8 cellular contexts compared by ENCODE assay signal in genomic region chr1:230105754-230106625, GRCh38. TPM values are rescaled to one million over a fixed set of nuclear protein-coding genes. Genes with fewer than 3 reads are reported as not detected.
DNase-seq lines count a peak whose midpoint lies in the region; ATAC-seq, FAIRE-seq and TF ChIP-seq lines count a peak whose summit lies in the region.

No MANE protein-coding gene starts in this region.

- peak overlapping the region; percentile 74 for H3K27ac Mint-ChIP-seq in Caco-2 (ENCODE audit: unreplicated experiment)
- peak overlapping the region; percentile 65 for H3K27ac Mint-ChIP-seq in stimulated activated memory B cell treated with anti-CD40 and anti-IgM and Interleukin-4, amounts not matched to agents 10 μg/mL and 1 μg/mL and 100 μg/mL, for 72 hours

- FAIRE-seq in H54 (lab: Jason Lieb, UNC): no peak

- TF ChIP-seq POLR2A in H54 (IDR thresholded peaks at IDR 0.05; ENCODE audit: low read depth, low read length) (no peak), esophagus muscularis mucosa (IDR thresholded peaks at IDR 0.05; ENCODE audit: low read depth) (no peak)

- H3K27ac ChIP-seq in PC-3 (ENCODE audit: low read length) (peak overlapping the region; percentile 95), esophagus muscularis mucosa (replicated peaks in 1 of 4) (peak overlapping the region; percentile 82 to 87 (median 83))

- intact Hi-C loops in Caco-2 (cut with micrococcal nuclease; ENCODE audit: unreplicated experiment): loop anchor here (2.0 kb wide), 2 partner anchors 37 to 53 kb away; no protein-coding TSS in a partner anchor
- intact Hi-C loops in PC-3 (cut with micrococcal nuclease): loop anchor here (1.0 to 10.0 kb wide), 3 partner anchors 22 to 199 kb away; no protein-coding TSS in a partner anchor
- intact Hi-C loops in esophagus muscularis mucosa (cut with DNase I): loop anchor here (5.0 kb wide), 2 partner anchors 39 to 86 kb away; partner anchors contain the start of gene GALNT2

- no peaks in the 10 kb centered on the region; the same call in 1 of the 2 replicates for H4K20me1 ChIP-seq in PC-3 (ENCODE audit: low read length)

- peaks cover 82% of the 10 kb centered on the region for H3K79me2 ChIP-seq in PC-3 (ENCODE audit: low read length)

- H3K4me3 Mint-ChIP-seq in Caco-2 (ENCODE audit: unreplicated experiment): no peak overlapping the region
- H3K4me3 Mint-ChIP-seq in stimulated activated memory B cell treated with anti-CD40 and anti-IgM and Interleukin-4, amounts not matched to agents 10 μg/mL and 1 μg/mL and 100 μg/mL, for 72 hours: peak overlapping the region; percentile 9

- no peak overlapping the region for H2AFZ ChIP-seq in PC-3 (ENCODE audit: low read length)

- ATAC-seq in PC-3: peak; percentile 3
- peak; percentile 35 for ATAC-seq in stimulated activated memory B cell treated with anti-CD40 and anti-IgM and Interleukin-4, amounts not matched to agents 10 μg/mL and 1 μg/mL and 100 μg/mL, for 72 hours
- ATAC-seq in GM21423 (IDR thresholded peaks at IDR 0.05; ENCODE audit: unreplicated experiment): no peak
- ATAC-seq in GM21528 (IDR thresholded peaks at IDR 0.05; ENCODE audit: low FRiP score, unreplicated experiment): no peak

- no peaks in the 10 kb centered on the region for H3K27me3 Mint-ChIP-seq in Caco-2 (ENCODE audit: insufficient read depth, unreplicated experiment)
- no peaks in the 10 kb centered on the region for H3K27me3 Mint-ChIP-seq in stimulated activated memory B cell treated with anti-CD40 and anti-IgM and Interleukin-4, amounts not matched to agents 10 μg/mL and 1 μg/mL and 100 μg/mL, for 72 hours

- H3K27me3 ChIP-seq in Caco-2 (replicated peaks; ENCODE audit: control insufficient read depth, insufficient read depth, low read length) (no peaks in the 10 kb centered on the region), PC-3 (ENCODE audit: low read length) (no peaks in the 10 kb centered on the region), esophagus muscularis mucosa (no peaks in the 10 kb centered on the region)

- peaks cover 43% of the 10 kb centered on the region for H3K4me1 ChIP-seq in Caco-2
- H3K4me1 ChIP-seq in PC-3 (ENCODE audit: insufficient read depth, low read length): peaks cover 70% of the 10 kb centered on the region
- H3K4me1 ChIP-seq in esophagus muscularis mucosa: peaks cover 53 to 100% (median 92%) of the 10 kb centered on the region in 4 donors

- H3K9me3 Mint-ChIP-seq in Caco-2 (ENCODE audit: unreplicated experiment): no peaks in the 10 kb centered on the region
- H3K9me3 Mint-ChIP-seq in stimulated activated memory B cell treated with anti-CD40 and anti-IgM and Interleukin-4, amounts not matched to agents 10 μg/mL and 1 μg/mL and 100 μg/mL, for 72 hours: no peaks in the 10 kb centered on the region

- H3K36me3 ChIP-seq in Caco-2 (ENCODE audit: control insufficient read depth, insufficient read depth, low read length) (no peaks in the 10 kb centered on the region), PC-3 (ENCODE audit: low read depth, low read length) (0 out of 2 replicates have a peak, but pooled peaks cover 5% of the 10 kb centered on the region), esophagus muscularis mucosa (no peaks in the 10 kb centered on the region)

- WGBS in esophagus muscularis mucosa: 64% methylated on average over 10 of the region's 10 CpGs

- DNase-seq in Caco-2: peak; percentile 34 to 44
- DNase-seq in H54 (ENCODE audit: insufficient read length, low spot score): peak; percentile 58
- peak; percentile 99 for DNase-seq in PC-3
- DNase-seq in esophagus muscularis mucosa (ENCODE audit: extremely low spot score): no peak
- DNase-seq in medulla oblongata (ENCODE audit: extremely low spot score): no peak

- no peaks in the 10 kb centered on the region for H3K36me3 Mint-ChIP-seq in Caco-2 (ENCODE audit: insufficient read depth, unreplicated experiment)
- peaks cover 10% of the 10 kb centered on the region for H3K36me3 Mint-ChIP-seq in stimulated activated memory B cell treated with anti-CD40 and anti-IgM and Interleukin-4, amounts not matched to agents 10 μg/mL and 1 μg/mL and 100 μg/mL, for 72 hours

- POLR2A ChIA-PET in Caco-2 (lab: Charles Lee) (interaction anchor here (0.6 kb wide), 1 partner anchor 564 kb away, joined by 3 read pairs; no protein-coding TSS in a partner anchor), PC-3 (lab: Charles Lee; ENCODE audit: unreplicated experiment) (interaction anchor here (0.6 kb wide), 1 partner anchor 16 kb away, joined by 3 read pairs; no protein-coding TSS in a partner anchor)

- peaks cover 24% of the 10 kb centered on the region for H3F3A ChIP-seq in PC-3 (ENCODE audit: low read length, unreplicated experiment)

- H3K4me2 ChIP-seq in PC-3 (ENCODE audit: low read length): peak overlapping the region; percentile 87

- peak; percentile 63 for TF ChIP-seq EP300 in esophagus muscularis mucosa (IDR thresholded peaks at IDR 0.05)

- no peaks in the 10 kb centered on the region for H3K9me3 ChIP-seq in Caco-2
- H3K9me3 ChIP-seq in PC-3 (ENCODE audit: low read length): no peaks in the 10 kb centered on the region
- H3K9me3 ChIP-seq in esophagus muscularis mucosa: no peaks in the 10 kb centered on the region

- H3K9ac ChIP-seq in PC-3 (ENCODE audit: low read length): peak overlapping the region; percentile 85

- no TSS peak for BruUV-seq in Caco-2 (replicated peaks; lab: Mats Ljungman, UMichigan)
- no TSS peak for BruUV-seq in PC-3 (replicated peaks; lab: Mats Ljungman, UMichigan)

- CTCF ChIA-PET in Caco-2 (lab: Charles Lee): no interaction called here
- CTCF ChIA-PET in PC-3 (lab: Charles Lee): interaction anchor here (0.8 to 2.1 kb wide), 3 partner anchors 15 to 32 kb away, joined by 3 to 18 read pairs (median 3); no protein-coding TSS in a partner anchor

- H3K4me1 Mint-ChIP-seq in Caco-2 (ENCODE audit: low read depth, unreplicated experiment): peaks cover 31% of the 10 kb centered on the region
- peaks cover 86% of the 10 kb centered on the region for H3K4me1 Mint-ChIP-seq in stimulated activated memory B cell treated with anti-CD40 and anti-IgM and Interleukin-4, amounts not matched to agents 10 μg/mL and 1 μg/mL and 100 μg/mL, for 72 hours

- TF ChIP-seq CTCF in Caco-2 (IDR thresholded peaks at IDR 0.05; ENCODE audit: insufficient read depth in 1 of 2, low read depth in 1 of 2, low read length in 1 of 2, severe bottlenecking in 1 of 2, unreplicated experiment in 1 of 2) (no peak), PC-3 (conservative IDR thresholded peaks at IDR 0.05; ENCODE audit: low read depth, low read length) (no peak), esophagus muscularis mucosa (IDR thresholded peaks at IDR 0.05) (no peak)

- H3K9me2 ChIP-seq in PC-3 (replicated peaks; ENCODE audit: low read length): no peaks in the 10 kb centered on the region

- H3K4me3 ChIP-seq in Caco-2 (ENCODE audit: low read depth, low read length) (no peak overlapping the region), PC-3 (ENCODE audit: low read length) (peak overlapping the region; percentile 57), esophagus muscularis mucosa (no peak overlapping the region)

RNA-seq across cellular contexts. Expression of gene GALNT2, which starts 39.0 kb away (rescaled TPM):
- total RNA-seq in Caco-2 (2022) (54.3 and 62.2 TPM in 2 replicates), PC-3 (2014; rRNA removed) (182 and 193 TPM in 2 replicates), esophagus muscularis mucosa (100 to 1,000 TPM in 3 of 4 donors, 10 to 100 TPM in 1; 89.6 to 145 (median 129) TPM)

Comparison
In these comparisons a context has a peak if more than half of its experiments do, and no peak if none do; other contexts are left out.
1. DNase-seq: peak in Caco-2 (2 of 2), H54 (single experiment) and PC-3 (single experiment); none in esophagus muscularis mucosa (single experiment) and medulla oblongata (single experiment).
2. ATAC-seq: peak in PC-3 (single experiment) and stimulated activated memory B cell treated with anti-CD40 and anti-IgM and Interleukin-4, amounts not matched to agents 10 μg/mL and 1 μg/mL and 100 μg/mL, for 72 hours (single experiment); none in GM21423 (single experiment) and GM21528 (single experiment).